19 cellular contexts compared by ENCODE assay signal in genomic region chr2:109156052-109156451, GRCh38.
"Had no signal": no experiment of that assay in that cellular context is flagged by ENCODE, and none has a peak within 500 bp of the region (broad histone marks: within the 10 kb centered on the region; RNA-seq: fewer than 3 reads in every experiment).

No MANE protein-coding gene starts in this region.

- H3K9me3 Mint-ChIP-seq: activated naive CD4-positive, alpha-beta T cell treated with anti-CD3 and anti-CD28 coated beads, Interleukin-2, amount 50 U/mL, for 24 hours; activated T-cell treated with anti-CD3 and anti-CD28 coated beads, Interleukin-2, amount 50 U/mL, for 72 hours; naive thymus-derived CD4-positive, alpha-beta T cell had no signal

- H3K36me3 Mint-ChIP-seq: activated naive CD4-positive, alpha-beta T cell treated with anti-CD3 and anti-CD28 coated beads, Interleukin-2, amount 50 U/mL, for 24 hours had no signal

- H3K4me3 Mint-ChIP-seq: activated naive CD4-positive, alpha-beta T cell treated with anti-CD3 and anti-CD28 coated beads, Interleukin-2, amount 50 U/mL, for 24 hours; activated T-cell treated with anti-CD3 and anti-CD28 coated beads, Interleukin-2, amount 50 U/mL, for 72 hours had no signal

- ATAC-seq: activated T-cell treated with anti-CD3 and anti-CD28 coated beads, Interleukin-2, amount 50 U/mL, for 72 hours; naive thymus-derived CD4-positive, alpha-beta T cell had no signal

- H3K9ac ChIP-seq: parathyroid adenoma had no signal

- H3K4me3 ChIP-seq: adrenal gland, cardiac muscle cell, esophagus muscularis mucosa, thyroid gland had no signal

- H2AFZ ChIP-seq: parathyroid adenoma had no signal

- H3K27me3 ChIP-seq: adrenal gland, cardiac muscle cell, esophagus muscularis mucosa, neutrophil, thyroid gland had no signal

- H3K27me3 Mint-ChIP-seq: activated naive CD4-positive, alpha-beta T cell treated with anti-CD3 and anti-CD28 coated beads, Interleukin-2, amount 50 U/mL, for 24 hours had no signal

- H3K27ac ChIP-seq: adrenal gland, cardiac muscle cell, esophagus muscularis mucosa, neutrophil, parathyroid adenoma, thyroid gland, WERI-Rb-1 had no signal

- H3K9me3 ChIP-seq: adrenal gland, esophagus muscularis mucosa, neutrophil, thyroid gland had no signal

- H3K79me2 ChIP-seq: parathyroid adenoma had no signal

- H3K4me1 ChIP-seq: parathyroid adenoma had no signal

- H3K36me3 ChIP-seq: adrenal gland, cardiac muscle cell, esophagus muscularis mucosa, neutrophil, thyroid gland, WERI-Rb-1 had no signal

- H3K27ac Mint-ChIP-seq: activated naive CD4-positive, alpha-beta T cell treated with anti-CD3 and anti-CD28 coated beads, Interleukin-2, amount 50 U/mL, for 24 hours; activated T-cell treated with anti-CD3 and anti-CD28 coated beads, Interleukin-2, amount 50 U/mL, for 72 hours had no signal

- DNase-seq: activated CD4-positive, alpha-beta T cell treated with anti-CD3 and anti-CD28 coated beads, Interleukin-2, amount 50 U/mL, for 4 hours; activated effector memory CD4-positive, alpha-beta T cell treated with anti-CD3 and anti-CD28 coated beads, Interleukin-2, amount 50 U/mL, for 16 hours; activated T-cell treated with anti-CD3 and anti-CD28 coated beads, Interleukin-2, amount 50 U/mL, for 72 hours; adrenal gland; cortex of kidney; effector CD4-positive, alpha-beta T cell; naive thymus-derived CD4-positive, alpha-beta T cell; stimulated activated CD4-positive, alpha-beta T cell treated with anti-CD3 and anti-CD28 coated beads, Interleukin-12 subunit alpha, Interleukin-12 subunit beta, amount 100 ng/mL, for 4 hours; stimulated activated CD4-positive, alpha-beta T cell treated with anti-CD3 and anti-CD28 coated beads, Interleukin-1b, Interleukin-23, amount 100 ng/mL, for 48 hours; stimulated activated CD8-positive, alpha-beta memory T cell treated with anti-CD3 and anti-CD28 coated beads, Interleukin-4, amount 100 ng/mL, for 48 hours; stimulated activated naive CD4-positive, alpha-beta T cell treated with Interleukin-2 at 50 U/mL for 16 hours; T1000; thyroid gland; WERI-Rb-1 had no signal
